ENCODE assay signal across 1 cellular context in genomic region chr6:11202513-11203305, GRCh38.
TF ChIP-seq lines count a peak whose summit lies in the region.

No MANE protein-coding gene starts in this region.

TF ChIP-seq in HepG2, 621 proteins besides CTCF, POLR2A, EP300 and RAD21 (continued from another document and continues in another):
- TF ChIP-seq TFE3 (CRISPR knock-in tag; IDR thresholded peaks at IDR 0.05) = peak; percentile 83
- TF ChIP-seq ATF6 (CRISPR knock-in tag; conservative IDR thresholded peaks at IDR 0.05) = 0 out of 2 replicates have a peak, but pooled peaks have one; percentile 90
- no peak for TF ChIP-seq ZNF589 (CRISPR knock-in tag; conservative IDR thresholded peaks at IDR 0.05)
- no peak for TF ChIP-seq FOXK2 (IDR thresholded peaks at IDR 0.05)
- TF ChIP-seq ZNF317 (CRISPR knock-in tag; IDR thresholded peaks at IDR 0.05) = peak; percentile 43; the same call in 1 of the 2 replicates
- TF ChIP-seq, protein P1, sequence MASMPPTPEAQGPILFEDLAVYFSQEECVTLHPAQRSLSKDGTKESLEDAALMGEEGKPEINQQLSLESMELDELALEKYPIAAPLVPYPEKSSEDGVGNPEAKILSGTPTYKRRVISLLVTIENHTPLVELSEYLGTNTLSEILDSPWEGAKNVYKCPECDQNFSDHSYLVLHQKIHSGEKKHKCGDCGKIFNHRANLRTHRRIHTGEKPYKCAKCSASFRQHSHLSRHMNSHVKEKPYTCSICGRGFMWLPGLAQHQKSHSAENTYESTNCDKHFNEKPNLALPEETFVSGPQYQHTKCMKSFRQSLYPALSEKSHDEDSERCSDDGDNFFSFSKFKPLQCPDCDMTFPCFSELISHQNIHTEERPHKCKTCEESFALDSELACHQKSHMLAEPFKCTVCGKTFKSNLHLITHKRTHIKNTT (CRISPR knock-in tag; IDR thresholded peaks at IDR 0.05) = no peak
- peak; percentile 27; the same call in 1 of the 2 replicates for TF ChIP-seq KDM1A (CRISPR knock-in tag; IDR thresholded peaks at IDR 0.05)
- no peak for TF ChIP-seq SYNCRIP (IDR thresholded peaks at IDR 0.05; ENCODE audit: insufficient read depth, low read depth, low read length)
- TF ChIP-seq FOXP4 (CRISPR knock-in tag; IDR thresholded peaks at IDR 0.05) = peak; percentile 75
- TF ChIP-seq KLF11 (CRISPR knock-in tag; IDR thresholded peaks at IDR 0.05) = no peak; the same call in 1 of the 2 replicates
- TF ChIP-seq, protein P2, sequence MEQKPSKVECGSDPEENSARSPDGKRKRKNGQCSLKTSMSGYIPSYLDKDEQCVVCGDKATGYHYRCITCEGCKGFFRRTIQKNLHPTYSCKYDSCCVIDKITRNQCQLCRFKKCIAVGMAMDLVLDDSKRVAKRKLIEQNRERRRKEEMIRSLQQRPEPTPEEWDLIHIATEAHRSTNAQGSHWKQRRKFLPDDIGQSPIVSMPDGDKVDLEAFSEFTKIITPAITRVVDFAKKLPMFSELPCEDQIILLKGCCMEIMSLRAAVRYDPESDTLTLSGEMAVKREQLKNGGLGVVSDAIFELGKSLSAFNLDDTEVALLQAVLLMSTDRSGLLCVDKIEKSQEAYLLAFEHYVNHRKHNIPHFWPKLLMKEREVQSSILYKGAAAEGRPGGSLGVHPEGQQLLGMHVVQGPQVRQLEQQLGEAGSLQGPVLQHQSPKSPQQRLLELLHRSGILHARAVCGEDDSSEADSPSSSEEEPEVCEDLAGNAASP (CRISPR knock-in tag; IDR thresholded peaks at IDR 0.05; ENCODE audit: borderline replicate concordance) = peak; percentile 55; the same call in 1 of the 2 replicates
- TF ChIP-seq, protein P3, sequence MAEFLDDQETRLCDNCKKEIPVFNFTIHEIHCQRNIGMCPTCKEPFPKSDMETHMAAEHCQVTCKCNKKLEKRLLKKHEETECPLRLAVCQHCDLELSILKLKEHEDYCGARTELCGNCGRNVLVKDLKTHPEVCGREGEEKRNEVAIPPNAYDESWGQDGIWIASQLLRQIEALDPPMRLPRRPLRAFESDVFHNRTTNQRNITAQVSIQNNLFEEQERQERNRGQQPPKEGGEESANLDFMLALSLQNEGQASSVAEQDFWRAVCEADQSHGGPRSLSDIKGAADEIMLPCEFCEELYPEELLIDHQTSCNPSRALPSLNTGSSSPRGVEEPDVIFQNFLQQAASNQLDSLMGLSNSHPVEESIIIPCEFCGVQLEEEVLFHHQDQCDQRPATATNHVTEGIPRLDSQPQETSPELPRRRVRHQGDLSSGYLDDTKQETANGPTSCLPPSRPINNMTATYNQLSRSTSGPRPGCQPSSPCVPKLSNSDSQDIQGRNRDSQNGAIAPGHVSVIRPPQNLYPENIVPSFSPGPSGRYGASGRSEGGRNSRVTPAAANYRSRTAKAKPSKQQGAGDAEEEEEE (CRISPR knock-in tag; IDR thresholded peaks at IDR 0.05; ENCODE audit: borderline replicate concordance) = no peak
- TF ChIP-seq ZNF607 (CRISPR knock-in tag; IDR thresholded peaks at IDR 0.05; ENCODE audit: borderline replicate concordance) = no peak
- peak; percentile 91 for TF ChIP-seq TCF7 (IDR thresholded peaks at IDR 0.05; ENCODE audit: low read depth)
- TF ChIP-seq, protein P4, sequence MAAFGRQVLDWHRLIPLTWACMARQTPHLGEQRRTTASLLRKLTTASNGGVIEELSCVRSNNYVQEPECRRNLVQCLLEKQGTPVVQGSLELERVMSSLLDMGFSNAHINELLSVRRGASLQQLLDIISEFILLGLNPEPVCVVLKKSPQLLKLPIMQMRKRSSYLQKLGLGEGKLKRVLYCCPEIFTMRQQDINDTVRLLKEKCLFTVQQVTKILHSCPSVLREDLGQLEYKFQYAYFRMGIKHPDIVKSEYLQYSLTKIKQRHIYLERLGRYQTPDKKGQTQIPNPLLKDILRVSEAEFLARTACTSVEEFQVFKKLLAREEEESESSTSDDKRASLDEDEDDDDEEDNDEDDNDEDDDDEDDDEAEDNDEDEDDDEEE (CRISPR knock-in tag; IDR thresholded peaks at IDR 0.05) = no peak
- TF ChIP-seq JUND (CRISPR knock-in tag; IDR thresholded peaks at IDR 0.05) = no peak
- TF ChIP-seq RXRA (CRISPR knock-in tag; IDR thresholded peaks at IDR 0.05) = peak; percentile 53; the same call in 1 of the 2 replicates
- no peak for TF ChIP-seq IRF1 (CRISPR knock-in tag; IDR thresholded peaks at IDR 0.05; ENCODE audit: low read depth)
- TF ChIP-seq FOXA1 (IDR thresholded peaks at IDR 0.05) = no peak
- peak; percentile 71 for TF ChIP-seq FOXA1 (CRISPR knock-in tag; IDR thresholded peaks at IDR 0.05)
- TF ChIP-seq ZNF616 (CRISPR knock-in tag; IDR thresholded peaks at IDR 0.05; ENCODE audit: low read depth) = no peak
- TF ChIP-seq AHR (CRISPR knock-in tag; IDR thresholded peaks at IDR 0.05) = no peak; the same call in 1 of the 2 replicates
- TF ChIP-seq KDM3A (CRISPR knock-in tag; IDR thresholded peaks at IDR 0.05; ENCODE audit: low read depth) = no peak
- no peak for TF ChIP-seq ZNF30 (CRISPR knock-in tag; IDR thresholded peaks at IDR 0.05)
- TF ChIP-seq BCL6 (CRISPR knock-in tag; IDR thresholded peaks at IDR 0.05) = peak; percentile 95
- TF ChIP-seq, protein P5, sequence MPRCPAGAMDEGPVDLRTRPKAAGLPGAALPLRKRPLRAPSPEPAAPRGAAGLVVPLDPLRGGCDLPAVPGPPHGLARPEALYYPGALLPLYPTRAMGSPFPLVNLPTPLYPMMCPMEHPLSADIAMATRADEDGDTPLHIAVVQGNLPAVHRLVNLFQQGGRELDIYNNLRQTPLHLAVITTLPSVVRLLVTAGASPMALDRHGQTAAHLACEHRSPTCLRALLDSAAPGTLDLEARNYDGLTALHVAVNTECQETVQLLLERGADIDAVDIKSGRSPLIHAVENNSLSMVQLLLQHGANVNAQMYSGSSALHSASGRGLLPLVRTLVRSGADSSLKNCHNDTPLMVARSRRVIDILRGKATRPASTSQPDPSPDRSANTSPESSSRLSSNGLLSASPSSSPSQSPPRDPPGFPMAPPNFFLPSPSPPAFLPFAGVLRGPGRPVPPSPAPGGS (CRISPR knock-in tag; IDR thresholded peaks at IDR 0.05) = no peak; the same call in 1 of the 2 replicates
- TF ChIP-seq REL (CRISPR knock-in tag; conservative IDR thresholded peaks at IDR 0.05) = no peak
- TF ChIP-seq U2AF1 (optimal IDR thresholded peaks at IDR 0.05; ENCODE audit: low read depth, low read length) = peak; percentile 29
- TF ChIP-seq HNRNPL (IDR thresholded peaks at IDR 0.05; ENCODE audit: low read depth, low read length) = no peak
- TF ChIP-seq ATM (IDR thresholded peaks at IDR 0.05; ENCODE audit: borderline replicate concordance) = no peak
- TF ChIP-seq ZNF839 (CRISPR knock-in tag; IDR thresholded peaks at IDR 0.05; ENCODE audit: borderline replicate concordance) = no peak
- peak; percentile 97 for TF ChIP-seq RBM22 (optimal IDR thresholded peaks at IDR 0.05; ENCODE audit: low read length)
- peak; percentile 70; the same call in 1 of the 2 replicates for TF ChIP-seq TFDP1 (CRISPR knock-in tag; IDR thresholded peaks at IDR 0.05; ENCODE audit: borderline replicate concordance)
- TF ChIP-seq, protein P6, sequence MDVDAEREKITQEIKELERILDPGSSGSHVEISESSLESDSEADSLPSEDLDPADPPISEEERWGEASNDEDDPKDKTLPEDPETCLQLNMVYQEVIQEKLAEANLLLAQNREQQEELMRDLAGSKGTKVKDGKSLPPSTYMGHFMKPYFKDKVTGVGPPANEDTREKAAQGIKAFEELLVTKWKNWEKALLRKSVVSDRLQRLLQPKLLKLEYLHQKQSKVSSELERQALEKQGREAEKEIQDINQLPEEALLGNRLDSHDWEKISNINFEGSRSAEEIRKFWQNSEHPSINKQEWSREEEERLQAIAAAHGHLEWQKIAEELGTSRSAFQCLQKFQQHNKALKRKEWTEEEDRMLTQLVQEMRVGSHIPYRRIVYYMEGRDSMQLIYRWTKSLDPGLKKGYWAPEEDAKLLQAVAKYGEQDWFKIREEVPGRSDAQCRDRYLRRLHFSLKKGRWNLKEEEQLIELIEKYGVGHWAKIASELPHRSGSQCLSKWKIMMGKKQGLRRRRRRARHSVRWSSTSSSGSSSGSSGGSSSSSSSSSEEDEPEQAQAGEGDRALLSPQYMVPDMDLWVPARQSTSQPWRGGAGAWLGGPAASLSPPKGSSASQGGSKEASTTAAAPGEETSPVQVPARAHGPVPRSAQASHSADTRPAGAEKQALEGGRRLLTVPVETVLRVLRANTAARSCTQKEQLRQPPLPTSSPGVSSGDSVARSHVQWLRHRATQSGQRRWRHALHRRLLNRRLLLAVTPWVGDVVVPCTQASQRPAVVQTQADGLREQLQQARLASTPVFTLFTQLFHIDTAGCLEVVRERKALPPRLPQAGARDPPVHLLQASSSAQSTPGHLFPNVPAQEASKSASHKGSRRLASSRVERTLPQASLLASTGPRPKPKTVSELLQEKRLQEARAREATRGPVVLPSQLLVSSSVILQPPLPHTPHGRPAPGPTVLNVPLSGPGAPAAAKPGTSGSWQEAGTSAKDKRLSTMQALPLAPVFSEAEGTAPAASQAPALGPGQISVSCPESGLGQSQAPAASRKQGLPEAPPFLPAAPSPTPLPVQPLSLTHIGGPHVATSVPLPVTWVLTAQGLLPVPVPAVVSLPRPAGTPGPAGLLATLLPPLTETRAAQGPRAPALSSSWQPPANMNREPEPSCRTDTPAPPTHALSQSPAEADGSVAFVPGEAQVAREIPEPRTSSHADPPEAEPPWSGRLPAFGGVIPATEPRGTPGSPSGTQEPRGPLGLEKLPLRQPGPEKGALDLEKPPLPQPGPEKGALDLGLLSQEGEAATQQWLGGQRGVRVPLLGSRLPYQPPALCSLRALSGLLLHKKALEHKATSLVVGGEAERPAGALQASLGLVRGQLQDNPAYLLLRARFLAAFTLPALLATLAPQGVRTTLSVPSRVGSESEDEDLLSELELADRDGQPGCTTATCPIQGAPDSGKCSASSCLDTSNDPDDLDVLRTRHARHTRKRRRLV (CRISPR knock-in tag; IDR thresholded peaks at IDR 0.05) = peak; percentile 33; the same call in 1 of the 2 replicates
- TF ChIP-seq POLR2G (IDR thresholded peaks at IDR 0.05; ENCODE audit: low read depth, low read length) = peak; percentile 75
- TF ChIP-seq, protein P7, sequence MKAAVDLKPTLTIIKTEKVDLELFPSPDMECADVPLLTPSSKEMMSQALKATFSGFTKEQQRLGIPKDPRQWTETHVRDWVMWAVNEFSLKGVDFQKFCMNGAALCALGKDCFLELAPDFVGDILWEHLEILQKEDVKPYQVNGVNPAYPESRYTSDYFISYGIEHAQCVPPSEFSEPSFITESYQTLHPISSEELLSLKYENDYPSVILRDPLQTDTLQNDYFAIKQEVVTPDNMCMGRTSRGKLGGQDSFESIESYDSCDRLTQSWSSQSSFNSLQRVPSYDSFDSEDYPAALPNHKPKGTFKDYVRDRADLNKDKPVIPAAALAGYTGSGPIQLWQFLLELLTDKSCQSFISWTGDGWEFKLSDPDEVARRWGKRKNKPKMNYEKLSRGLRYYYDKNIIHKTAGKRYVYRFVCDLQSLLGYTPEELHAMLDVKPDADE (CRISPR knock-in tag; IDR thresholded peaks at IDR 0.05) = no peak
- no peak for TF ChIP-seq SMARCC2 (IDR thresholded peaks at IDR 0.05)
- TF ChIP-seq STAG1 (CRISPR knock-in tag; IDR thresholded peaks at IDR 0.05) = peak; percentile 40; the same call in 1 of the 2 replicates
- TF ChIP-seq HOXA5 (CRISPR knock-in tag; IDR thresholded peaks at IDR 0.05) = no peak
- TF ChIP-seq CCAR2 (optimal IDR thresholded peaks at IDR 0.05; ENCODE audit: low read depth, low read length) = no peak
